10 cellular contexts compared by ENCODE assay signal in genomic region chr20:58894652-58895051, GRCh38. TPM values are rescaled to one million over a fixed set of nuclear protein-coding genes. Genes with fewer than 3 reads are reported as not detected.
A peak's percentile ranks its signal among the peaks of the same experiment; 100 is the strongest.
DNase-seq lines count a peak whose midpoint lies in the region; ATAC-seq and TF ChIP-seq lines count a peak whose summit lies in the region.
"Had no signal": no experiment of that assay in that cellular context is flagged by ENCODE, and none has a peak within 500 bp of the region (broad histone marks: within the 10 kb centered on the region; RNA-seq: fewer than 3 reads in every experiment).

No MANE protein-coding gene starts in this region.

- peak overlapping the region; percentile 54 for H3K4me2 ChIP-seq in H9 (ENCODE audit: insufficient read depth, insufficient read length, low read length)

- H3K56ac ChIP-seq in H9 (ENCODE audit: insufficient read length, low read depth, low read length) = no peak overlapping the region

- H3K27me3 Mint-ChIP-seq in H9 (ENCODE audit: low read depth) = no peaks in the 10 kb centered on the region

- no peaks in the 10 kb centered on the region for H3K79me1 ChIP-seq in H9 (ENCODE audit: insufficient read depth, low read depth, low read length, poor library complexity, severe bottlenecking)

- H4K20me1 ChIP-seq in H9 (ENCODE audit: control insufficient read depth, insufficient read depth, insufficient read length) = peaks cover 2% of the 10 kb centered on the region

- no peak for TF ChIP-seq POLR2A in GM18505 (IDR thresholded peaks at IDR 0.05; ENCODE audit: borderline replicate concordance, extremely low read depth, insufficient read depth, insufficient read length)

- no peak overlapping the region for H2AK5ac ChIP-seq in H9 (ENCODE audit: insufficient read length, low read length)

- H4K8ac ChIP-seq in H9 (replicated peaks; ENCODE audit: insufficient read length, low read depth, low read length) = no peak overlapping the region

- no peak overlapping the region for H3K18ac ChIP-seq in H9 (ENCODE audit: insufficient read length, low read depth, low read length)

- H2BK20ac ChIP-seq in H9 (ENCODE audit: low read depth, low read length, poor library complexity, severe bottlenecking) = no peak overlapping the region

- H3K4me1 Mint-ChIP-seq in H9 = peaks cover 61 to 72% of the 10 kb centered on the region in 2 experiments

- H3K14ac ChIP-seq in H9 (ENCODE audit: insufficient read depth, low read length) = no peak overlapping the region

- no peak overlapping the region for H2AFZ ChIP-seq in H9 (ENCODE audit: low read length)

- H2BK15ac ChIP-seq in H9 (ENCODE audit: low read depth, low read length) = no peak overlapping the region

- H3K27ac Mint-ChIP-seq in H9 = peak overlapping the region; percentile 24 to 98 (median 93); a peak in 6 of 7 replicates

- peaks cover under 1% of the 10 kb centered on the region for H3K23me2 ChIP-seq in H9 (ENCODE audit: insufficient read length, low read depth, low read length, poor library complexity, severe bottlenecking)

- H3K4ac ChIP-seq in H9 (ENCODE audit: low read depth, low read length) = no peak overlapping the region

- H3K27me3 ChIP-seq in H9 (ENCODE audit: insufficient read depth, low read length) = no peaks in the 10 kb centered on the region

- H3K79me2 ChIP-seq in H9 (ENCODE audit: insufficient read depth, low read length) = peaks cover 37% of the 10 kb centered on the region; the same call in 1 of the 2 replicates

- peaks cover 8 to 39% (median 26%) of the 10 kb centered on the region in 3 experiments; a peak in 6 of 7 replicates for H3K36me3 Mint-ChIP-seq in H9 (ENCODE audit: insufficient read depth in 1 of 3, low read depth in 3 of 3)

- H3K9me3 Mint-ChIP-seq in H9 = no peaks in the 10 kb centered on the region; a peak in 3 of 5 replicates

- no peak overlapping the region for H4K5ac ChIP-seq in H9 (ENCODE audit: insufficient read length, low read depth, low read length)

- no peak overlapping the region for H2BK5ac ChIP-seq in H9 (ENCODE audit: insufficient read length, low read length)

- DNase-seq in H9 (no peak), SK-N-MC (ENCODE audit: low read depth, low spot score) (no peak), epithelial cell of proximal tubule (ENCODE audit: low read depth) (no peak), skeletal muscle cell (ENCODE audit: low read depth) (no peak)
- DNase-seq: NCI-H1048; stimulated activated CD4-positive, alpha-beta T cell treated with anti-CD3 and anti-CD28 coated beads, Interleukin-2, amount 100 ng/mL, for 24 hours had no signal

- TF ChIP-seq CTCF in H9 (conservative IDR thresholded peaks at IDR 0.05) (no peak), epithelial cell of proximal tubule (conservative IDR thresholded peaks at IDR 0.05; ENCODE audit: low read depth, low read length) (no peak)

- no peak overlapping the region for H3T11ph ChIP-seq in H9 (ENCODE audit: low read length)

- H3K4me1 ChIP-seq in H9 (ENCODE audit: insufficient read depth, low read length) = peaks cover 14% of the 10 kb centered on the region

- no peak for ATAC-seq in HG02623 (IDR thresholded peaks at IDR 0.05; ENCODE audit: unreplicated experiment)
- no peak for ATAC-seq in GM18505 (IDR thresholded peaks at IDR 0.05; ENCODE audit: unreplicated experiment)
- ATAC-seq in GM21825 (IDR thresholded peaks at IDR 0.05; ENCODE audit: unreplicated experiment) = no peak
- ATAC-seq: Right ventricle myocardium inferior had no signal

- H3K9ac ChIP-seq in H9 (ENCODE audit: extremely low read depth, insufficient read length, low read length) (peak overlapping the region; percentile 21), SK-N-MC (ENCODE audit: insufficient read length) (peak overlapping the region; percentile 94)

- H3K4me3 ChIP-seq in SK-N-MC (peak overlapping the region; percentile 95), epithelial cell of proximal tubule (ENCODE audit: low read depth, low read length) (peak overlapping the region; percentile 4), skeletal muscle cell (ENCODE audit: low read depth, low read length) (peak overlapping the region; percentile 73)

- no peak overlapping the region for H2BK12ac ChIP-seq in H9 (ENCODE audit: insufficient read length, low read depth, low read length)

- no peaks in the 10 kb centered on the region for H3K9me3 ChIP-seq in H9 (ENCODE audit: control insufficient read depth, low read depth, low read length)
- H3K9me3 ChIP-seq in SK-N-MC (ENCODE audit: low read depth, low read length) = no peaks in the 10 kb centered on the region

- H4K91ac ChIP-seq in H9 (ENCODE audit: insufficient read length, low read depth, low read length) = no peak overlapping the region

- no peak overlapping the region for H2BK120ac ChIP-seq in H9 (ENCODE audit: low read depth, low read length, poor library complexity, severe bottlenecking)

- H3K23ac ChIP-seq in H9 (ENCODE audit: insufficient read length, low read depth, low read length) = no peak overlapping the region

- H3K36me3 ChIP-seq in SK-N-MC (ENCODE audit: insufficient read depth, low read length) = peaks cover 43% of the 10 kb centered on the region

- H3K27ac ChIP-seq in H9 (ENCODE audit: insufficient read length, low read depth, low read length) = peak overlapping the region; percentile 13
- peak overlapping the region; percentile 4 for H3K27ac ChIP-seq in SK-N-MC

- H3K4me3 Mint-ChIP-seq in H9 = peak overlapping the region; percentile 67 to 96

RNA-seq across cellular contexts. Expression of gene GNAS, which starts 42.1 kb away (rescaled TPM):
- total RNA-seq in H9 (2021) = 918 and 920 TPM in 2 replicates
- total RNA-seq in epithelial cell of proximal tubule = 492 and 828 TPM in 2 replicates

RNA-seq across cellular contexts. Expression of gene GNAS-AS1, which starts 44.0 kb away (rescaled TPM):
- 8.6 and 11.3 TPM in 2 replicates for total RNA-seq in H9 (2021)
- total RNA-seq in epithelial cell of proximal tubule = 0.35 and 0.51 TPM in 2 replicates

Comparison
In these comparisons a context has a peak if more than half of its experiments do, and no peak if none do; other contexts are left out.
1. H3K4me3 ChIP-seq: peak in every context shown above with its lines; median percentile 95 in SK-N-MC; 73 in skeletal muscle cell; 4 in epithelial cell of proximal tubule.